13 cellular contexts compared by ENCODE assay signal in the genomic region with DNA sequence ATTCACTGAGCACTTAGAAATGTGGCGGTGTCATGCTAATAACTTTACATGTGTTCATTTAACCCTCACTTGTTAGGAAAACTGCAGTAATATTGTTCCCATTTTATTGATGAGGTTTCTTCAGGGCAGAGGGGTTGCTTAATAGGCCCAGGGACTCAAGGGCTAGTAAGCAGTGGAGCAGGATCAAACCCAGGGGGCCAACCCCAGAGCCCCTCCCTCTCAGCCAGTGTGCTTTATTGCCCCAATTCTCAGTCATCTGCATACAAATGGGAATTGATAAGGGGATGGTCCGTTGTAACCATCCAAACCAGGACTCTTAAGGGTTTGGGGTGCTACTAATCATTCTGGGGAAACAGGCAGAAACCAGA.
DNase-seq lines count a peak whose midpoint lies in the region; ATAC-seq, FAIRE-seq and TF ChIP-seq lines count a peak whose summit lies in the region.
"Had no signal": no experiment of that assay in that cellular context is flagged by ENCODE, and none has a peak within 500 bp of the region (broad histone marks: within the 10 kb centered on the region; RNA-seq: fewer than 3 reads in every experiment).

No MANE protein-coding gene starts in this region.

- no peaks in the 10 kb centered on the region for H3K9me3 Mint-ChIP-seq in HFFc6
- no peaks in the 10 kb centered on the region for H3K9me3 Mint-ChIP-seq in activated naive CD8-positive, alpha-beta T cell treated with anti-CD3 and anti-CD28 coated beads, Interleukin-2, amount 10 ng/mL, durations not matched to agents 7 days and 5 days

- H2AFZ ChIP-seq in mesenchymal stem cell (ENCODE audit: low read depth, low read length): no peak overlapping the region

- H4K91ac ChIP-seq in mesenchymal stem cell (ENCODE audit: low read length): no peak overlapping the region

- peaks cover 0 to 8% of the 10 kb centered on the region in 2 experiments for H3K36me3 ChIP-seq in mesenchymal stem cell (ENCODE audit: control insufficient read depth in 1 of 2, insufficient read depth in 2 of 2, low read depth in 1 of 2, low read length in 2 of 2)
- H3K36me3 ChIP-seq: BLaER1 had no signal

- 50% methylated on average over 2 of the region's 2 CpGs for WGBS in A549 (ENCODE audit: missing lambda C conversion rate)
- 15% methylated on average over 1 of the region's 2 CpGs for WGBS in mesenchymal stem cell

- POLR2A ChIA-PET in A549 (lab: Yijun Ruan, JAX): interaction anchor here (0.8 to 4.2 kb wide), 2 partner anchors 15 to 143 kb away, joined by 4 to 156 read pairs; partner anchors contain the start of genes AMIGO2 and PCED1B
- POLR2A ChIA-PET in activated naive CD8-positive, alpha-beta T cell treated with anti-CD3 and anti-CD28 coated beads, Interleukin-2, amount 10 ng/mL, durations not matched to agents 7 days and 5 days (lab: Charles Lee): interaction anchor here (0.7 to 8.2 kb wide), 5 partner anchors 9 to 54 kb away, joined by 4 to 238 read pairs (median 6); no protein-coding TSS in a partner anchor

- FAIRE-seq in A549 (lab: Jason Lieb, UNC): no peak

- no peaks in the 10 kb centered on the region for H3K27me3 ChIP-seq in mesenchymal stem cell (ENCODE audit: control insufficient read depth in 1 of 2, insufficient read depth in 1 of 2, low read length in 2 of 2)
- H3K27me3 ChIP-seq: BLaER1 had no signal

- H3K36me3 Mint-ChIP-seq in HFFc6 (ENCODE audit: low read depth): no peaks in the 10 kb centered on the region; the same call in 1 of the 2 replicates
- peaks cover 65% of the 10 kb centered on the region for H3K36me3 Mint-ChIP-seq in activated naive CD8-positive, alpha-beta T cell treated with anti-CD3 and anti-CD28 coated beads, Interleukin-2, amount 10 ng/mL, durations not matched to agents 7 days and 5 days

- H3K4me1 ChIP-seq in A549: peaks cover 77% of the 10 kb centered on the region
- peaks cover 4% of the 10 kb centered on the region for H3K4me1 ChIP-seq in mesenchymal stem cell (ENCODE audit: control insufficient read depth, insufficient read depth, low read depth, low read length)

- peak overlapping the region; percentile 80 for H3K4me2 ChIP-seq in A549
- H3K4me2 ChIP-seq in mesenchymal stem cell (ENCODE audit: low read length, poor library complexity, severe bottlenecking): no peak overlapping the region
- H3K4me2 ChIP-seq: BLaER1 had no signal

- H3K14ac ChIP-seq in mesenchymal stem cell (ENCODE audit: low read length in 2 of 2): no peak overlapping the region

- H3K9me3 ChIP-seq in A549 (no peaks in the 10 kb centered on the region), mesenchymal stem cell (ENCODE audit: control insufficient read depth, low read length) (no peaks in the 10 kb centered on the region)
- H3K9me3 ChIP-seq: BLaER1 had no signal

- no peak overlapping the region for H2BK120ac ChIP-seq in mesenchymal stem cell (ENCODE audit: low read depth, low read length)

- H2BK12ac ChIP-seq in mesenchymal stem cell (ENCODE audit: low read length in 2 of 2): peak overlapping the region in 1 of 2 experiments; percentile 15

- no peak overlapping the region for H2BK5ac ChIP-seq in mesenchymal stem cell (ENCODE audit: low read depth, low read length, poor library complexity, severe bottlenecking)

- no peak overlapping the region for H3K23ac ChIP-seq in mesenchymal stem cell (ENCODE audit: low read length in 2 of 2)

- H3K4me3 ChIP-seq in A549 (0 out of 3 replicates have a peak overlapping the region, but pooled peaks have one; percentile 44), mesenchymal stem cell (ENCODE audit: insufficient read depth in 1 of 2, low read depth in 1 of 2, low read length in 2 of 2) (no peak overlapping the region)
- H3K4me3 ChIP-seq: BLaER1, skin epidermis had no signal

- no peak overlapping the region for H3K4ac ChIP-seq in mesenchymal stem cell (ENCODE audit: low read depth in 1 of 2, low read length in 2 of 2)

- H3K27ac Mint-ChIP-seq in HFFc6: peak overlapping the region; percentile 13; the same call in 1 of the 2 replicates
- peak overlapping the region; percentile 85 for H3K27ac Mint-ChIP-seq in activated naive CD8-positive, alpha-beta T cell treated with anti-CD3 and anti-CD28 coated beads, Interleukin-2, amount 10 ng/mL, durations not matched to agents 7 days and 5 days

- no peak overlapping the region for H3K4me3 Mint-ChIP-seq in HFFc6
- peak overlapping the region; percentile 82 for H3K4me3 Mint-ChIP-seq in activated naive CD8-positive, alpha-beta T cell treated with anti-CD3 and anti-CD28 coated beads, Interleukin-2, amount 10 ng/mL, durations not matched to agents 7 days and 5 days

- H2AK5ac ChIP-seq in mesenchymal stem cell (ENCODE audit: low read length, severe bottlenecking): no peak overlapping the region

- no peak overlapping the region for H2BK15ac ChIP-seq in mesenchymal stem cell (ENCODE audit: low read depth, poor library complexity, severe bottlenecking)

- no peak for TF ChIP-seq EP300 in A549 (IDR thresholded peaks at IDR 0.05)

- no peaks in the 10 kb centered on the region; the same call in 1 of the 2 replicates for H3K27me3 Mint-ChIP-seq in HFFc6 (ENCODE audit: insufficient read depth)
- peaks cover 1% of the 10 kb centered on the region for H3K27me3 Mint-ChIP-seq in activated naive CD8-positive, alpha-beta T cell treated with anti-CD3 and anti-CD28 coated beads, Interleukin-2, amount 10 ng/mL, durations not matched to agents 7 days and 5 days

- no peaks in the 10 kb centered on the region for H3K79me1 ChIP-seq in mesenchymal stem cell (replicated peaks; ENCODE audit: low read length, poor library complexity, severe bottlenecking)

- CTCF ChIA-PET in A549 (lab: Yijun Ruan, JAX): interaction anchor here (1.6 to 1.9 kb wide), 2 partner anchors 143 to 190 kb away, joined by 6 to 7 read pairs; partner anchors contain the start of genes AMIGO2 and PCED1B

- TF ChIP-seq CTCF in A549 (IDR thresholded peaks at IDR 0.05) (no peak), HFFc6 (IDR thresholded peaks at IDR 0.05) (no peak)

- no peak for TF ChIP-seq POLR2A in A549 (IDR thresholded peaks at IDR 0.05; ENCODE audit: low read length)

- H4K8ac ChIP-seq in mesenchymal stem cell (ENCODE audit: low read length): peak overlapping the region; percentile 8

- TF ChIP-seq RAD21 in A549 (conservative IDR thresholded peaks at IDR 0.05 in 1 of 2, IDR thresholded peaks at IDR 0.05 in 1 of 2): no peak

- peaks cover 43% of the 10 kb centered on the region for H3K4me1 Mint-ChIP-seq in HFFc6 (ENCODE audit: low read depth)
- H3K4me1 Mint-ChIP-seq in activated naive CD8-positive, alpha-beta T cell treated with anti-CD3 and anti-CD28 coated beads, Interleukin-2, amount 10 ng/mL, durations not matched to agents 7 days and 5 days: peaks cover 54% of the 10 kb centered on the region

- peak overlapping the region; percentile 98 to 99 for H3K27ac ChIP-seq in A549
- H3K27ac ChIP-seq in mesenchymal stem cell (ENCODE audit: low read length, poor library complexity, severe bottlenecking): no peak overlapping the region
- H3K27ac ChIP-seq: BLaER1 had no signal

- ATAC-seq in A549 (no peak), HG02571 (IDR thresholded peaks at IDR 0.05; ENCODE audit: unreplicated experiment) (no peak), HG03442 (IDR thresholded peaks at IDR 0.05; ENCODE audit: unreplicated experiment) (no peak)
- ATAC-seq in activated naive CD8-positive, alpha-beta T cell treated with anti-CD3 and anti-CD28 coated beads, Interleukin-2, amount 10 ng/mL, durations not matched to agents 7 days and 5 days (ENCODE audit: low read depth): no peak

- H3K18ac ChIP-seq in mesenchymal stem cell (ENCODE audit: low read depth in 1 of 2, low read length in 2 of 2): no peak overlapping the region

- no peak for DNase-seq in A549 (ENCODE audit: low read depth in 1 of 2, low spot score in 1 of 2)
- DNase-seq in HFFc6: no peak
- DNase-seq in activated naive CD8-positive, alpha-beta T cell treated with anti-CD3 and anti-CD28 coated beads, Interleukin-2, amount 10 ng/mL, durations not matched to agents 7 days and 5 days: no peak
- DNase-seq in mesenchymal stem cell: no peak
- DNase-seq in KG1 (lab: John Stamatoyannopoulos, UW): no peak
- DNase-seq in NCI-H187 treated with DMSO at 0.1 percent for 48 hours (lab: John Stamatoyannopoulos, UW): no peak
- DNase-seq: NCI-H1092; NCI-H748 treated with DMSO at 0.1 percent for 48 hours; stimulated activated CD8-positive, alpha-beta memory T cell treated with anti-CD3 and anti-CD28 coated beads, Interleukin-4, amount 100 ng/mL, for 48 hours had no signal

- no peak overlapping the region for H3K9ac ChIP-seq in mesenchymal stem cell (ENCODE audit: low read length)
- H3K9ac ChIP-seq: BLaER1 had no signal

TF ChIP-seq in A549, 52 proteins besides CTCF, POLR2A, EP300 and RAD21 (continues in another document):
- TF ChIP-seq SMC3 (IDR thresholded peaks at IDR 0.05) (no peak), CEBPB (IDR thresholded peaks at IDR 0.05) (peak in 1 of 2 experiments; percentile 32; a peak in 1 of 4 replicates), EHF (CRISPR knock-in tag; IDR thresholded peaks at IDR 0.05) (0 out of 2 replicates have a peak, but pooled peaks have one; percentile 27), FOSL2 (IDR thresholded peaks at IDR 0.05) (no peak), FOSL2 (CRISPR knock-in tag; IDR thresholded peaks at IDR 0.05) (no peak), TFCP2L1 (CRISPR knock-in tag; IDR thresholded peaks at IDR 0.05) (no peak), ZC3H11A (IDR thresholded peaks at IDR 0.05) (no peak), ZSCAN20 (CRISPR knock-in tag; IDR thresholded peaks at IDR 0.05) (peak; percentile 51; the same call in 1 of the 2 replicates), CHD2 (IDR thresholded peaks at IDR 0.05; ENCODE audit: low read length, partially characterized antibody) (no peak), ZNF302 (CRISPR knock-in tag; IDR thresholded peaks at IDR 0.05) (no peak), GATA3 (IDR thresholded peaks at IDR 0.05; ENCODE audit: borderline replicate concordance) (no peak)
- TF ChIP-seq, protein P1, sequence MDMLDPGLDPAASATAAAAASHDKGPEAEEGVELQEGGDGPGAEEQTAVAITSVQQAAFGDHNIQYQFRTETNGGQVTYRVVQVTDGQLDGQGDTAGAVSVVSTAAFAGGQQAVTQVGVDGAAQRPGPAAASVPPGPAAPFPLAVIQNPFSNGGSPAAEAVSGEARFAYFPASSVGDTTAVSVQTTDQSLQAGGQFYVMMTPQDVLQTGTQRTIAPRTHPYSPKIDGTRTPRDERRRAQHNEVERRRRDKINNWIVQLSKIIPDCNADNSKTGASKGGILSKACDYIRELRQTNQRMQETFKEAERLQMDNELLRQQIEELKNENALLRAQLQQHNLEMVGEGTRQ (IDR thresholded peaks at IDR 0.05): no peak
